8 cellular contexts compared by ENCODE assay signal in the genomic region with DNA sequence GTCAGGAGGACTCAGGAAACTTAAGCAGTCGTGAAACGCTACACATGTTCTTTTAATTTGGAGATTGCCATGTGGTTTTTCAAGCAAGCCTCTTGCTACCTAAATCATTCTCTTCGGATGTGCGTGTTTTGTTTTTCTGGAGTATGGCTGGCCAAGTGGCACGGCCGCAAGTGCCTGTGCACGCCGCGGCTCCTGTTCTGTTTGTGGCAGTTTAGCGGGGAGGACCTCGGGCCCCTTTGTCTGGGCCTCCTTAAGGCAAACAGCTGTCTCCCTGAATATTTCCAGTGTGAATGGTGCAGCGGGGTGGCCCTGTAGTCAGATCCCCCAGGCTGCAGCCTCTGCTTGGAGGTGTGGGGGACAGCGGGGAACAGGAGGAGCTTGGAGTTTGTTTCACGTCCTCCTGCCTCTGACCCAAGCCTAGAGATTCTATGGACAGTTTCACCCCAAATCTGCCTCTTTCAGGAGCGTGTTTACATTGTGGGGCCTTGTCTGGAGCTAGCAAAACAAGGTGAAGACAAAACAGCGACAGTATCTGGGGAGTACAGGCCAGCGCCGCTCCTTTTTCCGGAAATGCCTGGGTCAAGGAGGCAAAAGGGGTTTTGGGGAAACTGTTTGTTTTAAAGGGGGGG. TPM values are rescaled to one million over a fixed set of nuclear protein-coding genes. Genes with fewer than 3 reads are reported as not detected.
DNase-seq lines count a peak whose midpoint lies in the region; ATAC-seq and TF ChIP-seq lines count a peak whose summit lies in the region.

No MANE protein-coding gene starts in this region.

- peaks cover 32% of the 10 kb centered on the region for H3K4me1 Mint-ChIP-seq in neural progenitor cell

- peaks cover 56% of the 10 kb centered on the region for H3K79me2 ChIP-seq in neural progenitor cell (ENCODE audit: low read depth)

- no peaks in the 10 kb centered on the region for H3K36me3 Mint-ChIP-seq in neural progenitor cell

- no peak overlapping the region for H3K9ac ChIP-seq in neural progenitor cell

- peaks cover 25% of the 10 kb centered on the region for H4K20me1 ChIP-seq in neural progenitor cell (ENCODE audit: low read depth)

- peaks cover 24% of the 10 kb centered on the region for H3K27me3 ChIP-seq in neural progenitor cell

- DNase-seq in NCI-H2171 treated with DMSO at 0.1 percent for 48 hours (lab: John Stamatoyannopoulos, UW) (peak; percentile 9), NCI-H2171 (lab: John Stamatoyannopoulos, UW) (no peak), RKO (ENCODE audit: low spot score) (peak; percentile 56), epithelial cell of esophagus (ENCODE audit: low read depth) (peak; percentile 28), neural progenitor cell (ENCODE audit: low spot score) (peak; percentile 64)

- H3K4me1 ChIP-seq in neural progenitor cell: peaks cover 14% of the 10 kb centered on the region

- peaks cover 29% of the 10 kb centered on the region for H3F3A ChIP-seq in neural progenitor cell (ENCODE audit: low read depth)

- H3K4me2 ChIP-seq in neural progenitor cell: peak overlapping the region; percentile 100

- peak overlapping the region; percentile 93 for H3K27ac Mint-ChIP-seq in neural progenitor cell

- no peak for ATAC-seq in GM18870 (IDR thresholded peaks at IDR 0.05; ENCODE audit: unreplicated experiment)
- ATAC-seq in GM21526 (IDR thresholded peaks at IDR 0.05; ENCODE audit: low FRiP score, unreplicated experiment): no peak
- no peak for ATAC-seq in GM19035 (IDR thresholded peaks at IDR 0.05; ENCODE audit: unreplicated experiment)

- no peak overlapping the region for H3K27ac ChIP-seq in neural progenitor cell

- H3K4me3 Mint-ChIP-seq in neural progenitor cell: peak overlapping the region; percentile 95

- H3K9me3 ChIP-seq in neural progenitor cell (ENCODE audit: low read depth): no peaks in the 10 kb centered on the region

- H3K9me3 Mint-ChIP-seq in neural progenitor cell: no peaks in the 10 kb centered on the region

- TF ChIP-seq CTCF in epithelial cell of esophagus (IDR thresholded peaks at IDR 0.05; ENCODE audit: insufficient read depth, low read depth, low read length, missing control alignments) (no peak), neural progenitor cell (IDR thresholded peaks at IDR 0.05) (no peak)

- H3K36me3 ChIP-seq in neural progenitor cell: no peaks in the 10 kb centered on the region

- H2AFZ ChIP-seq in neural progenitor cell (replicated peaks): peak overlapping the region; percentile 11

- peaks cover 11% of the 10 kb centered on the region for H3K27me3 Mint-ChIP-seq in neural progenitor cell (ENCODE audit: insufficient read depth, low read depth)

- H3K4me3 ChIP-seq in epithelial cell of esophagus (ENCODE audit: low read length): peak overlapping the region; percentile 68
- peak overlapping the region; percentile 91 for H3K4me3 ChIP-seq in neural progenitor cell

RNA-seq across cellular contexts. Expression of gene LRP5, which starts 1.3 kb away (rescaled TPM):
- total RNA-seq in neural progenitor cell (ENCODE audit: low replicate concordance): 7.3 and 24.0 TPM in 2 replicates

RNA-seq across cellular contexts. Expression of gene C11orf24, which starts 41.9 kb away (rescaled TPM):
- 9.7 and 19.9 TPM in 2 replicates for total RNA-seq in neural progenitor cell (ENCODE audit: low replicate concordance)
